ENCODE assay signal across 23 cellular contexts in the genomic region with DNA sequence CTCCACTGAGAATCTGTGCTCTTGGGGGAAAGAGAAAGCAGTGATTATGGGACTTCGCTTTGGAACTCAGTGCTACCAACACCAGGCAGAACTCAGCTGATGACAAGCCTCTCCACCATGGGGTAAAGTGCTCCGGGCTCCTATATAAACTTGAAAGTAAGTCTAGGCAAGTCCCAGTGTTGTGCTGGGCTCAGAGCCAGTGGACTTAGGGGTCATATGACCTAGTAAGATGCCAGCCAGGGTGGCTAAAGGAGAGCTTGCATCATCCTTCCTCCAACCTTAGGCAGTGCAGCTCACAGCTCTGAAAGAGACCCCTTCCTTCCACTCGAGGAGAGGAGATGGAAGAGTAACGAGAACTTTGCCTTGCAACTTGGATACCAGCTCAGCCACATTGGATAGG. TPM values are rescaled to one million over a fixed set of nuclear protein-coding genes. Genes with fewer than 3 reads are reported as not detected.
"Had no signal": no experiment of that assay in that cellular context is flagged by ENCODE, and none has a peak within 500 bp of the region (broad histone marks: within the 10 kb centered on the region; RNA-seq: fewer than 3 reads in every experiment).

No MANE protein-coding gene starts in this region.

- H3K27me3 ChIP-seq: brain microvascular endothelial cell, cardiac muscle cell had no signal

- DNase-seq: activated CD4-positive, alpha-beta memory T cell treated with anti-CD3 and anti-CD28 coated beads, Interleukin-2, amount 10 ng/mL, durations not matched to agents 7 days and 5 days; activated CD4-positive, alpha-beta T cell treated with anti-CD3 and anti-CD28 coated beads, Interleukin-2, amount 10 ng/mL, durations not matched to agents 7 days and 5 days; activated CD4-positive, CD25-positive, alpha-beta regulatory T cell; activated gamma-delta T cell treated with Interleukin-2 at 50 U/mL for 16 hours; activated naive CD4-positive, alpha-beta T cell treated with anti-CD3 and anti-CD28 coated beads, Interleukin-2, amount 10 ng/mL, durations not matched to agents 7 days and 5 days; activated naive CD8-positive, alpha-beta T cell treated with anti-CD3 and anti-CD28 coated beads for 36 hours; activated T-cell treated with anti-CD3 and anti-CD28 coated beads, Interleukin-2, amount 50 U/mL, for 72 hours; brain microvascular endothelial cell; NCI-H1048; NCI-H1417 treated with DMSO at 0.1 percent for 48 hours; NCI-H1694; NCI-H2029; NCI-H345; NCI-H510A; NCI-H526 treated with DMSO at 0.1 percent for 48 hours; NCI-H82; PC-3; SIG-M5; T-cell; T-helper 2 cell had no signal

- H3K4me3 ChIP-seq: cardiac muscle cell had no signal

- H3K36me3 ChIP-seq: brain microvascular endothelial cell, cardiac muscle cell had no signal

RNA-seq across cellular contexts. Expression of gene FREM1, which starts 35.1 kb away (rescaled TPM):
- total RNA-seq: activated CD4-positive, alpha-beta memory T cell treated with anti-CD3 and anti-CD28 coated beads, Interleukin-2, amount 10 ng/mL, durations not matched to agents 7 days and 5 days; activated CD4-positive, alpha-beta T cell treated with anti-CD3 and anti-CD28 coated beads, Interleukin-2, amount 10 ng/mL, durations not matched to agents 7 days and 5 days; activated CD8-positive, alpha-beta memory T cell treated with anti-CD3 and anti-CD28 coated beads for 36 hours; activated naive CD8-positive, alpha-beta T cell treated with anti-CD3 and anti-CD28 coated beads for 36 hours; activated T-cell treated with anti-CD3 and anti-CD28 coated beads, Interleukin-2, amount 50 U/mL, for 72 hours; activated T-helper 2 cell treated with anti-CD3 and anti-CD28 coated beads, Interferon-gamma antibody, Interleukin-2, Interleukin-4, amounts not matched to agents 10 μg/mL and 5 μg/mL and 100 μg/mL, durations not matched to agents 14 hours and 24 hours and 36 hours had no signal
